Comparison of ENCODE assay signal across 27 cellular contexts in the genomic region with DNA sequence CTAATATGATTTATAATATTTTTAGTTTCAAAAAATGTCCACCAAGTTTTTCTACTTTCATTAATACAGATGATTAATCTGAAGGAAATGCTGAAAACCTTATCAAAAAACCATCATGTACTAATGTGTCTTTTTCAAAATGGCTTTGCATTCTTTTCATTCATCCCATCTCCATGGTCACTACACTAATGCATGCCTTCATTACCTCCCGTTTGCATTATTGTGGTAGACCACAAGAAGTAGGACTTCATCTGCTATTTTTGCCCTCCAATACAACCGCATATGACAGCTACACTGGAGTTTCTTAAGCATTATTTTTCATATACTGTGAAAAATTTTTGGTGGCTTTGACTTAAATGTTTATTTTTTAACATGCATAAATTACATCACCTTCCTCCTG.
DNase-seq lines count a peak whose midpoint lies in the region; ATAC-seq, FAIRE-seq and TF ChIP-seq lines count a peak whose summit lies in the region.
"Had no signal": no experiment of that assay in that cellular context is flagged by ENCODE, and none has a peak within 500 bp of the region (broad histone marks: within the 10 kb centered on the region; RNA-seq: fewer than 3 reads in every experiment).

No MANE protein-coding gene starts in this region.

- H3K9me3 ChIP-seq in tibial artery: no peaks in the 10 kb centered on the region
- H3K9me3 ChIP-seq: prostate gland, sigmoid colon, transverse colon had no signal

- no peaks in the 10 kb centered on the region for H3K36me3 ChIP-seq in tibial artery
- H3K36me3 ChIP-seq: prostate gland, sigmoid colon, transverse colon had no signal

- no peak for ATAC-seq in stimulated activated naive CD8-positive, alpha-beta T cell treated with anti-CD3 and anti-CD28 coated beads, Interleukin-15, amount 100 ng/mL, for 72 hours
- ATAC-seq: activated CD4-positive, CD25-positive, alpha-beta regulatory T cell treated with anti-CD3 and anti-CD28 coated beads, Interleukin-2, amount 50 U/mL, for 24 hours; activated naive CD8-positive, alpha-beta T cell treated with anti-CD3 and anti-CD28 coated beads, Interleukin-2, amount 50 U/mL, for 24 hours; naive thymus-derived CD8-positive, alpha-beta T cell; T-helper 17 cell had no signal

- FAIRE-seq in RCC 7860 (lab: Jason Lieb, UNC): no peak

- H3K27ac Mint-ChIP-seq in stimulated activated naive CD8-positive, alpha-beta T cell treated with anti-CD3 and anti-CD28 coated beads, Interleukin-15, amount 100 ng/mL, for 72 hours: no peak overlapping the region
- H3K27ac Mint-ChIP-seq: activated naive CD8-positive, alpha-beta T cell treated with anti-CD3 and anti-CD28 coated beads, Interleukin-2, amount 50 U/mL, for 24 hours; CD14-positive monocyte; naive thymus-derived CD8-positive, alpha-beta T cell; T-helper 17 cell had no signal

- H3K4me1 Mint-ChIP-seq in stimulated activated naive CD8-positive, alpha-beta T cell treated with anti-CD3 and anti-CD28 coated beads, Interleukin-15, amount 100 ng/mL, for 72 hours: no peaks in the 10 kb centered on the region
- H3K4me1 Mint-ChIP-seq: activated naive CD8-positive, alpha-beta T cell treated with anti-CD3 and anti-CD28 coated beads, Interleukin-2, amount 50 U/mL, for 24 hours; CD14-positive monocyte; naive thymus-derived CD8-positive, alpha-beta T cell; T-helper 17 cell had no signal

- TF ChIP-seq CTCF in choroid plexus epithelial cell (conservative IDR thresholded peaks at IDR 0.05; ENCODE audit: low read depth, low read length): no peak
- no peak for TF ChIP-seq CTCF in tibial artery (IDR thresholded peaks at IDR 0.05)

- H3K27me3 ChIP-seq in tibial artery: no peaks in the 10 kb centered on the region
- H3K27me3 ChIP-seq: sigmoid colon, transverse colon had no signal

- DNase-seq in NCI-H748 (lab: John Stamatoyannopoulos, UW; ENCODE audit: unreplicated experiment): peak; percentile 10
- DNase-seq in NCI-H748 treated with DMSO at 0.1 percent for 48 hours (lab: John Stamatoyannopoulos, UW): no peak
- DNase-seq in RCC 7860 (ENCODE audit: low spot score): peak; percentile 23
- DNase-seq in choroid plexus epithelial cell (ENCODE audit: low read depth): peak; percentile 81
- DNase-seq in middle frontal gyrus (ENCODE audit: extremely low spot score, low spot score): no peak
- DNase-seq in NCI-H2227 treated with DMSO at 0.1 percent for 48 hours (lab: John Stamatoyannopoulos, UW): no peak
- no peak for DNase-seq in stimulated activated naive CD8-positive, alpha-beta T cell treated with anti-CD3 and anti-CD28 coated beads, Interleukin-15, amount 100 ng/mL, for 72 hours
- DNase-seq in tibial artery: no peak
- DNase-seq: activated CD4-positive, alpha-beta T cell treated with anti-CD3 and anti-CD28 coated beads, Interleukin-2, amount 50 U/mL, for 4 hours; activated naive CD4-positive, alpha-beta T cell; activated naive CD8-positive, alpha-beta T cell treated with anti-CD3 and anti-CD28 coated beads, Interleukin-2, amount 50 U/mL, for 24 hours; activated T-cell treated with anti-CD3 and anti-CD28 coated beads, Interleukin-2, amount 50 U/mL, for 48 hours; GDM1; Karpas-422; midbrain; naive thymus-derived CD8-positive, alpha-beta T cell; NCI-H2107; NCI-H446; nucleus accumbens; sigmoid colon; stimulated activated CD4-positive, alpha-beta T cell treated with anti-CD3 and anti-CD28 coated beads, Interleukin-4, amount 100 ng/mL, for 4 hours; T-helper 17 cell; transverse colon had no signal

- H3K4me3 ChIP-seq in choroid plexus epithelial cell (ENCODE audit: low read depth, low read length) (no peak overlapping the region), tibial artery (no peak overlapping the region)
- H3K4me3 ChIP-seq: prostate gland, sigmoid colon, transverse colon had no signal

- intact Hi-C loops in tibial artery (cut with DNase I; ENCODE audit: low total_unique reads): no loop called here

- no peak overlapping the region for H3K4me3 Mint-ChIP-seq in stimulated activated naive CD8-positive, alpha-beta T cell treated with anti-CD3 and anti-CD28 coated beads, Interleukin-15, amount 100 ng/mL, for 72 hours
- H3K4me3 Mint-ChIP-seq: activated naive CD8-positive, alpha-beta T cell treated with anti-CD3 and anti-CD28 coated beads, Interleukin-2, amount 50 U/mL, for 24 hours; CD14-positive monocyte; naive thymus-derived CD8-positive, alpha-beta T cell; T-helper 17 cell had no signal

- no peak overlapping the region for H3K27ac ChIP-seq in tibial artery
- H3K27ac ChIP-seq: 22Rv1, prostate gland, sigmoid colon, transverse colon had no signal

- H3K4me1 ChIP-seq in tibial artery: no peaks in the 10 kb centered on the region
- H3K4me1 ChIP-seq: prostate gland, sigmoid colon, transverse colon had no signal

- no peaks in the 10 kb centered on the region for H3K9me3 Mint-ChIP-seq in stimulated activated naive CD8-positive, alpha-beta T cell treated with anti-CD3 and anti-CD28 coated beads, Interleukin-15, amount 100 ng/mL, for 72 hours

- no peaks in the 10 kb centered on the region for H3K27me3 Mint-ChIP-seq in stimulated activated naive CD8-positive, alpha-beta T cell treated with anti-CD3 and anti-CD28 coated beads, Interleukin-15, amount 100 ng/mL, for 72 hours
- H3K27me3 Mint-ChIP-seq: activated naive CD8-positive, alpha-beta T cell treated with anti-CD3 and anti-CD28 coated beads, Interleukin-2, amount 50 U/mL, for 24 hours; naive thymus-derived CD8-positive, alpha-beta T cell; T-helper 17 cell had no signal

Comparison
In these comparisons a context has a peak if more than half of its experiments do, and no peak if none do; other contexts are left out.
1. DNase-seq: peak in NCI-H748 (single experiment), RCC 7860 (single experiment) and choroid plexus epithelial cell (single experiment); none in NCI-H748 treated with DMSO at 0.1 percent for 48 hours (single experiment), middle frontal gyrus (single experiment), NCI-H2227 treated with DMSO at 0.1 percent for 48 hours (single experiment), stimulated activated naive CD8-positive, alpha-beta T cell treated with anti-CD3 and anti-CD28 coated beads, Interleukin-15, amount 100 ng/mL, for 72 hours (0 of 2) and tibial artery (0 of 2).